Comparison of ENCODE assay signal across 12 cellular contexts in genomic region chr13:102440259-102440936, GRCh38. TPM values are rescaled to one million over a fixed set of nuclear protein-coding genes. Genes with fewer than 3 reads are reported as not detected.
DNase-seq lines count a peak whose midpoint lies in the region; ATAC-seq and TF ChIP-seq lines count a peak whose summit lies in the region.
"Had no signal": no experiment of that assay in that cellular context is flagged by ENCODE, and none has a peak within 500 bp of the region (broad histone marks: within the 10 kb centered on the region; RNA-seq: fewer than 3 reads in every experiment).

No MANE protein-coding gene starts in this region.

- H3K9me3 Mint-ChIP-seq in activated CD8-positive, alpha-beta T cell treated with anti-CD3 and anti-CD28 coated beads for 36 hours, result no peaks in the 10 kb centered on the region

- TF ChIP-seq CTCF in MM.1S (IDR thresholded peaks at IDR 0.05; ENCODE audit: low read length) (no peak), mucosa of descending colon (IDR thresholded peaks at IDR 0.05) (no peak)
- no peak for TF ChIP-seq CTCF in activated CD8-positive, alpha-beta T cell treated with anti-CD3 and anti-CD28 coated beads for 36 hours (IDR thresholded peaks at IDR 0.05)

- no peaks in the 10 kb centered on the region for H3K36me3 Mint-ChIP-seq in activated CD8-positive, alpha-beta T cell treated with anti-CD3 and anti-CD28 coated beads for 36 hours (ENCODE audit: low read depth)

- no peaks in the 10 kb centered on the region for H3K4me1 Mint-ChIP-seq in activated CD8-positive, alpha-beta T cell treated with anti-CD3 and anti-CD28 coated beads for 36 hours (ENCODE audit: low read depth)
- H3K4me1 Mint-ChIP-seq: nephron progenitor cell had no signal

- H3K4me2 ChIP-seq in MM.1S (ENCODE audit: low read depth, low read length), result no peak overlapping the region

- no peaks in the 10 kb centered on the region for H4K20me1 ChIP-seq in MM.1S (ENCODE audit: insufficient read depth, low read length)

- H3K27ac ChIP-seq in MM.1S (ENCODE audit: low read length), result no peak overlapping the region
- H3K27ac ChIP-seq: WERI-Rb-1 had no signal

- H3K9me2 ChIP-seq in MM.1S (replicated peaks; ENCODE audit: insufficient read depth, low read length), result no peaks in the 10 kb centered on the region

- H3K9me3 ChIP-seq in MM.1S (replicated peaks; ENCODE audit: insufficient read depth, low read length) (no peaks in the 10 kb centered on the region), mucosa of descending colon (no peaks in the 10 kb centered on the region)

- CTCF ChIA-PET in activated CD8-positive, alpha-beta T cell treated with anti-CD3 and anti-CD28 coated beads for 36 hours (lab: Charles Lee), result interaction anchor here (1.4 kb wide), 1 partner anchor 8 kb away, joined by 3 read pairs; no protein-coding TSS in a partner anchor

- no peak overlapping the region for H3K9ac ChIP-seq in MM.1S (ENCODE audit: low read length)

- H3K4me1 ChIP-seq in MM.1S (ENCODE audit: low read length) (no peaks in the 10 kb centered on the region), mucosa of descending colon (ENCODE audit: low read depth) (no peaks in the 10 kb centered on the region)

- DNase-seq in MM.1S, result peak; percentile 16
- peak; percentile 37 to 66 (median 59) for DNase-seq in mucosa of descending colon
- no peak for DNase-seq in activated CD8-positive, alpha-beta T cell treated with anti-CD3 and anti-CD28 coated beads for 36 hours
- no peak for DNase-seq in midbrain (lab: John Stamatoyannopoulos, UW)
- DNase-seq in NCI-H226, result no peak
- no peak for DNase-seq in T-helper 9 cell
- DNase-seq: foreskin melanocyte, NCI-H524, nephron progenitor cell, WERI-Rb-1 had no signal

- intact Hi-C loops in mucosa of descending colon (cut with DNase I, micrococcal nuclease), result no loop called here
- intact Hi-C loops in activated CD8-positive, alpha-beta T cell treated with anti-CD3 and anti-CD28 coated beads for 36 hours (cut with micrococcal nuclease), result no loop called here

- H3K27me3 ChIP-seq in MM.1S (replicated peaks; ENCODE audit: insufficient read depth, low read length), result no peaks in the 10 kb centered on the region

- no peak overlapping the region for H3K4me3 Mint-ChIP-seq in activated CD8-positive, alpha-beta T cell treated with anti-CD3 and anti-CD28 coated beads for 36 hours
- H3K4me3 Mint-ChIP-seq: nephron progenitor cell had no signal

- H3K36me3 ChIP-seq in MM.1S (replicated peaks; ENCODE audit: insufficient read depth, low read length) (no peaks in the 10 kb centered on the region), mucosa of descending colon (ENCODE audit: low read depth) (no peaks in the 10 kb centered on the region)
- H3K36me3 ChIP-seq: WERI-Rb-1 had no signal

- ATAC-seq in GM18909 (IDR thresholded peaks at IDR 0.05; ENCODE audit: poor library complexity, unreplicated experiment) (peak; percentile 70), HG02759 (IDR thresholded peaks at IDR 0.05; ENCODE audit: unreplicated experiment) (peak; percentile 62), mucosa of descending colon (no peak)
- ATAC-seq in activated CD8-positive, alpha-beta T cell treated with anti-CD3 and anti-CD28 coated beads for 36 hours, result no peak

- no peaks in the 10 kb centered on the region for H3K79me2 ChIP-seq in MM.1S (ENCODE audit: low read length)

- peaks cover 11% of the 10 kb centered on the region for H3K27me3 Mint-ChIP-seq in activated CD8-positive, alpha-beta T cell treated with anti-CD3 and anti-CD28 coated beads for 36 hours

- H3F3A ChIP-seq in MM.1S (ENCODE audit: insufficient read depth, low read length), result no peaks in the 10 kb centered on the region

- H2AFZ ChIP-seq in MM.1S (ENCODE audit: low read length), result no peak overlapping the region

- no peak overlapping the region for H3K27ac Mint-ChIP-seq in activated CD8-positive, alpha-beta T cell treated with anti-CD3 and anti-CD28 coated beads for 36 hours
- H3K27ac Mint-ChIP-seq: nephron progenitor cell had no signal

- H3K4me3 ChIP-seq in MM.1S (ENCODE audit: low read length) (no peak overlapping the region), mucosa of descending colon (no peak overlapping the region)

- POLR2A ChIA-PET in activated CD8-positive, alpha-beta T cell treated with anti-CD3 and anti-CD28 coated beads for 36 hours (lab: Charles Lee), result no interaction called here

RNA-seq across cellular contexts. Expression of gene FGF14, which starts 38.5 kb away (rescaled TPM):
- 1 to 10 TPM in 1 of 3 donors, under 1 TPM in 2; 0.43 to 2.5 (median 0.70) TPM for total RNA-seq in mucosa of descending colon
- total RNA-seq in activated CD8-positive, alpha-beta T cell treated with anti-CD3 and anti-CD28 coated beads for 36 hours, result not detected

Comparison
In these comparisons a context has a peak if more than half of its experiments do, and no peak if none do; other contexts are left out.
1. ATAC-seq: peak in GM18909 (single experiment) and HG02759 (single experiment); none in mucosa of descending colon (single experiment) and activated CD8-positive, alpha-beta T cell treated with anti-CD3 and anti-CD28 coated beads for 36 hours (single experiment).
2. DNase-seq: peak in MM.1S (single experiment) and mucosa of descending colon (3 of 3); none in activated CD8-positive, alpha-beta T cell treated with anti-CD3 and anti-CD28 coated beads for 36 hours (single experiment), midbrain (single experiment), NCI-H226 (single experiment) and T-helper 9 cell (single experiment).